ENCODE assay signal across 35 cellular contexts in genomic region chr2:24521975-24522639, GRCh38. TPM values are rescaled to one million over a fixed set of nuclear protein-coding genes. Genes with fewer than 3 reads are reported as not detected.
A peak's percentile ranks its signal among the peaks of the same experiment; 100 is the strongest.
DNase-seq lines count a peak whose midpoint lies in the region; ATAC-seq and TF ChIP-seq lines count a peak whose summit lies in the region.
"Had no signal": no experiment of that assay in that cellular context is flagged by ENCODE, and none has a peak within 500 bp of the region (broad histone marks: within the 10 kb centered on the region; RNA-seq: fewer than 3 reads in every experiment).

No MANE protein-coding gene starts in this region.

- CTCF ChIA-PET in activated CD4-positive, alpha-beta T cell treated with anti-CD3 and anti-CD28 coated beads for 36 hours (lab: Charles Lee): interaction anchor here (0.6 kb wide), 1 partner anchor 37 kb away, joined by 3 read pairs; no protein-coding TSS in a partner anchor

- peaks cover 8% of the 10 kb centered on the region for H3K36me3 Mint-ChIP-seq in activated CD4-positive, alpha-beta T cell treated with anti-CD3 and anti-CD28 coated beads for 36 hours (ENCODE audit: low read depth)
- peaks cover 11% of the 10 kb centered on the region for H3K36me3 Mint-ChIP-seq in CD4-positive, CD25-positive, alpha-beta regulatory T cell
- peaks cover 37% of the 10 kb centered on the region for H3K36me3 Mint-ChIP-seq in activated naive CD8-positive, alpha-beta T cell treated with anti-CD3 and anti-CD28 coated beads for 36 hours
- H3K36me3 Mint-ChIP-seq in natural killer cell: no peaks in the 10 kb centered on the region

- no peak for DNase-seq in activated CD4-positive, alpha-beta T cell treated with anti-CD3 and anti-CD28 coated beads for 36 hours
- no peak for DNase-seq in activated CD4-positive, alpha-beta T cell treated with anti-CD3 and anti-CD28 coated beads, Interleukin-2, amount 50 U/mL, for 48 hours
- DNase-seq in CD4-positive, CD25-positive, alpha-beta regulatory T cell: no peak
- DNase-seq in activated naive CD8-positive, alpha-beta T cell treated with anti-CD3 and anti-CD28 coated beads for 36 hours: no peak
- DNase-seq in natural killer cell: no peak
- no peak for DNase-seq in stimulated activated CD4-positive, alpha-beta T cell treated with anti-CD3 and anti-CD28 coated beads, Interleukin-2, amount 100 ng/mL, for 48 hours
- no peak for DNase-seq in NCI-H226
- DNase-seq: 8988T; activated B cell treated with CpG ODN at 0.5 μM for 24 hours; activated effector memory CD4-positive, alpha-beta T cell treated with Interleukin-2 at 50 U/mL for 16 hours; amniotic stem cell; Calu3; DMS79 treated with DMSO at 0.1 percent for 48 hours; H7; heart right ventricle; NCI-H1105; NCI-H2029 treated with DMSO at 0.1 percent for 48 hours; NCI-H345; NCI-H748 treated with DMSO at 0.1 percent for 48 hours; posterior cingulate gyrus; right lobe of liver; RPMI8226; stimulated activated CD4-positive, alpha-beta T cell treated with anti-CD3 and anti-CD28 coated beads, Interleukin-12 subunit alpha, Interleukin-12 subunit beta, amount 100 ng/mL, for 4 hours; stimulated activated CD4-positive, alpha-beta T cell treated with anti-CD3 and anti-CD28 coated beads, Interleukin-4, amount 100 ng/mL, for 24 hours; testis; uterus had no signal

- H3K27me3 Mint-ChIP-seq in activated CD4-positive, alpha-beta T cell treated with anti-CD3 and anti-CD28 coated beads for 36 hours: no peaks in the 10 kb centered on the region
- H3K27me3 Mint-ChIP-seq in CD4-positive, CD25-positive, alpha-beta regulatory T cell: no peaks in the 10 kb centered on the region
- no peaks in the 10 kb centered on the region for H3K27me3 Mint-ChIP-seq in activated naive CD8-positive, alpha-beta T cell treated with anti-CD3 and anti-CD28 coated beads for 36 hours
- no peaks in the 10 kb centered on the region for H3K27me3 Mint-ChIP-seq in natural killer cell (ENCODE audit: low read depth in 2 of 2)
- H3K27me3 Mint-ChIP-seq: activated B cell treated with CpG ODN at 0.5 μM for 24 hours; IgD-negative memory B cell; stimulated activated memory B cell treated with anti-CD40 and anti-IgM and Interleukin-4, amounts not matched to agents 10 μg/mL and 1 μg/mL and 100 μg/mL, for 72 hours had no signal

- H3K4me1 ChIP-seq in CD4-positive, CD25-positive, alpha-beta regulatory T cell (ENCODE audit: control insufficient read depth, insufficient read depth, low read length, poor library complexity, severe bottlenecking): peaks cover 13% of the 10 kb centered on the region
- H3K4me1 ChIP-seq: foreskin keratinocyte, right lobe of liver, SJSA1, uterus had no signal

- peak overlapping the region; percentile 51 for H3K4me3 Mint-ChIP-seq in activated CD4-positive, alpha-beta T cell treated with anti-CD3 and anti-CD28 coated beads for 36 hours
- H3K4me3 Mint-ChIP-seq in CD4-positive, CD25-positive, alpha-beta regulatory T cell: no peak overlapping the region
- peak overlapping the region; percentile 27 for H3K4me3 Mint-ChIP-seq in activated naive CD8-positive, alpha-beta T cell treated with anti-CD3 and anti-CD28 coated beads for 36 hours
- H3K4me3 Mint-ChIP-seq in natural killer cell: no peak overlapping the region
- H3K4me3 Mint-ChIP-seq: activated B cell treated with CpG ODN at 0.5 μM for 24 hours; CD14-positive monocyte; neural crest cell; stimulated activated memory B cell treated with anti-CD40 and anti-IgM and Interleukin-4, amounts not matched to agents 10 μg/mL and 1 μg/mL and 100 μg/mL, for 72 hours had no signal

- intact Hi-C loops in activated CD4-positive, alpha-beta T cell treated with anti-CD3 and anti-CD28 coated beads for 36 hours (cut with DNase I, micrococcal nuclease): loop anchor here (1.0 kb wide), 2 partner anchors 31 to 55 kb away; partner anchors contain the start of gene NCOA1 (in 1 of the 2)
- intact Hi-C loops in natural killer cell (cut with micrococcal nuclease): no loop called here

- H3K9me3 ChIP-seq in CD4-positive, CD25-positive, alpha-beta regulatory T cell (ENCODE audit: control insufficient read depth in 2 of 2, low read length in 2 of 2): no peaks in the 10 kb centered on the region
- H3K9me3 ChIP-seq: esophagus muscularis mucosa, right lobe of liver, SJSA1, testis, uterus had no signal

- no peaks in the 10 kb centered on the region for H3K27me3 ChIP-seq in CD4-positive, CD25-positive, alpha-beta regulatory T cell (ENCODE audit: control insufficient read depth, insufficient read depth, low read length)
- H3K27me3 ChIP-seq: esophagus muscularis mucosa, foreskin keratinocyte, heart right ventricle, right lobe of liver, SJSA1, testis, uterus had no signal

- H3K27ac Mint-ChIP-seq in activated CD4-positive, alpha-beta T cell treated with anti-CD3 and anti-CD28 coated beads for 36 hours: peak overlapping the region; percentile 90
- H3K27ac Mint-ChIP-seq in CD4-positive, CD25-positive, alpha-beta regulatory T cell: peak overlapping the region in 2 of 3 donors; percentile 57 to 77
- peak overlapping the region; percentile 88 for H3K27ac Mint-ChIP-seq in activated naive CD8-positive, alpha-beta T cell treated with anti-CD3 and anti-CD28 coated beads for 36 hours
- peak overlapping the region; percentile 29 to 80 for H3K27ac Mint-ChIP-seq in natural killer cell
- H3K27ac Mint-ChIP-seq: activated B cell treated with CpG ODN at 0.5 μM for 24 hours, CD14-positive monocyte, IgD-negative memory B cell had no signal

- no peak for TF ChIP-seq CTCF in natural killer cell (IDR thresholded peaks at IDR 0.05)

- H3K4me1 Mint-ChIP-seq in activated CD4-positive, alpha-beta T cell treated with anti-CD3 and anti-CD28 coated beads for 36 hours: peaks cover 48% of the 10 kb centered on the region
- peaks cover 40 to 59% (median 54%) of the 10 kb centered on the region in 4 donors for H3K4me1 Mint-ChIP-seq in CD4-positive, CD25-positive, alpha-beta regulatory T cell
- peaks cover 56% of the 10 kb centered on the region for H3K4me1 Mint-ChIP-seq in activated naive CD8-positive, alpha-beta T cell treated with anti-CD3 and anti-CD28 coated beads for 36 hours
- H3K4me1 Mint-ChIP-seq in natural killer cell: peaks cover 68% of the 10 kb centered on the region in 2 donors
- H3K4me1 Mint-ChIP-seq: neural crest cell had no signal

- no peak overlapping the region for H3K27ac ChIP-seq in CD4-positive, CD25-positive, alpha-beta regulatory T cell (ENCODE audit: insufficient read depth, low read length, poor library complexity, severe bottlenecking)
- H3K27ac ChIP-seq: esophagus muscularis mucosa, foreskin keratinocyte, heart right ventricle, right lobe of liver, SJSA1, testis, uterus had no signal

- peaks cover 10% of the 10 kb centered on the region for H3K9me3 Mint-ChIP-seq in activated CD4-positive, alpha-beta T cell treated with anti-CD3 and anti-CD28 coated beads for 36 hours (ENCODE audit: low read depth)
- H3K9me3 Mint-ChIP-seq in CD4-positive, CD25-positive, alpha-beta regulatory T cell: peaks cover 0 to 3% (median 0%) of the 10 kb centered on the region in 7 donors
- H3K9me3 Mint-ChIP-seq in activated naive CD8-positive, alpha-beta T cell treated with anti-CD3 and anti-CD28 coated beads for 36 hours: peaks cover 18% of the 10 kb centered on the region
- H3K9me3 Mint-ChIP-seq in natural killer cell: no peaks in the 10 kb centered on the region
- H3K9me3 Mint-ChIP-seq: activated B cell treated with CpG ODN at 0.5 μM for 24 hours, neural crest cell had no signal

- H3K36me3 ChIP-seq in CD4-positive, CD25-positive, alpha-beta regulatory T cell (ENCODE audit: control insufficient read depth, insufficient read depth, low read length): peaks cover 3% of the 10 kb centered on the region
- H3K36me3 ChIP-seq: esophagus muscularis mucosa, right lobe of liver, SJSA1, uterus had no signal

- POLR2A ChIA-PET in activated CD4-positive, alpha-beta T cell treated with anti-CD3 and anti-CD28 coated beads for 36 hours (lab: Charles Lee): interaction anchor here (1.4 kb wide), 1 partner anchor 56 kb away, joined by 4 read pairs; no protein-coding TSS in a partner anchor

- H3K4me3 ChIP-seq in CD4-positive, CD25-positive, alpha-beta regulatory T cell (ENCODE audit: low read depth, low read length): no peak overlapping the region
- H3K4me3 ChIP-seq: esophagus muscularis mucosa, heart right ventricle, lung, right lobe of liver, SJSA1, testis, uterus had no signal

- ATAC-seq in activated CD4-positive, alpha-beta T cell treated with anti-CD3 and anti-CD28 coated beads for 36 hours: peak; percentile 93
- ATAC-seq in CD4-positive, CD25-positive, alpha-beta regulatory T cell (ENCODE audit: low read depth in 2 of 2): no peak
- ATAC-seq in natural killer cell (no peak), GM19351 (IDR thresholded peaks at IDR 0.05; ENCODE audit: unreplicated experiment) (no peak)
- ATAC-seq: foreskin keratinocyte; heart right ventricle; right lobe of liver; stimulated activated memory B cell treated with anti-CD40 and anti-IgM and Interleukin-4, amounts not matched to agents 10 μg/mL and 1 μg/mL and 100 μg/mL, for 72 hours had no signal

RNA-seq across cellular contexts. Expression of gene NCOA1, which starts 31.1 kb away (rescaled TPM):
- total RNA-seq in activated CD4-positive, alpha-beta T cell treated with anti-CD3 and anti-CD28 coated beads for 36 hours: 10 to 100 TPM; 20.6 to 29.3 TPM
- total RNA-seq in CD4-positive, CD25-positive, alpha-beta regulatory T cell: 53.6 TPM
- polyA plus RNA-seq in CD4-positive, CD25-positive, alpha-beta regulatory T cell: 10 to 100 TPM in 3 of 4 donors, 1 to 10 TPM in 1; 9.0 to 20.9 (median 12.7) TPM
- 10 to 100 TPM; 19.2 to 20.2 TPM for total RNA-seq in activated naive CD8-positive, alpha-beta T cell treated with anti-CD3 and anti-CD28 coated beads for 36 hours
- 100 to 1,000 TPM; 122 to 149 (median 124) TPM for total RNA-seq in natural killer cell

Comparison
In these comparisons a context has a peak if more than half of its experiments do, and no peak if none do; other contexts are left out.
1. H3K4me3 Mint-ChIP-seq: peak in activated CD4-positive, alpha-beta T cell treated with anti-CD3 and anti-CD28 coated beads for 36 hours (single experiment) and activated naive CD8-positive, alpha-beta T cell treated with anti-CD3 and anti-CD28 coated beads for 36 hours (single experiment); none in CD4-positive, CD25-positive, alpha-beta regulatory T cell (0 of 4) and natural killer cell (single experiment).
2. Peak in every context shown above with its lines, with median percentiles within 50 percentile points of each other: H3K27ac Mint-ChIP-seq.